8 cellular contexts compared by ENCODE assay signal in genomic region chr5:141757402-141757801, GRCh38.
A peak's percentile ranks its signal among the peaks of the same experiment; 100 is the strongest.
DNase-seq lines count a peak whose midpoint lies in the region; ATAC-seq, FAIRE-seq and TF ChIP-seq lines count a peak whose summit lies in the region.

No MANE protein-coding gene starts in this region.

- no peaks in the 10 kb centered on the region for H3K79me2 ChIP-seq in endothelial cell of umbilical vein (ENCODE audit: control insufficient read depth, insufficient read depth, low read length)
- no peaks in the 10 kb centered on the region for H3K79me2 ChIP-seq in osteoblast (ENCODE audit: insufficient read depth, low read length)

- no peaks in the 10 kb centered on the region for H3K9me3 Mint-ChIP-seq in CD8-positive, alpha-beta T cell

- peak; percentile 37 for FAIRE-seq in endothelial cell of umbilical vein (lab: Jason Lieb, UNC)

- dilution Hi-C loops in endothelial cell of umbilical vein (cut with MboI; ENCODE audit: extremely low pct_ligation_motif_present, low sequenced_read_pairs) = no loop called here

- peaks cover 8% of the 10 kb centered on the region for H3K4me1 Mint-ChIP-seq in CD8-positive, alpha-beta T cell (ENCODE audit: low read depth)

- H3K9me3 ChIP-seq in endothelial cell of umbilical vein (replicated peaks; ENCODE audit: control insufficient read depth, insufficient read depth, low read length) = no peaks in the 10 kb centered on the region
- no peaks in the 10 kb centered on the region for H3K9me3 ChIP-seq in osteoblast (ENCODE audit: low read depth, low read length)
- no peaks in the 10 kb centered on the region for H3K9me3 ChIP-seq in CD8-positive, alpha-beta T cell (ENCODE audit: low read length)

- no peak overlapping the region for H2AFZ ChIP-seq in endothelial cell of umbilical vein (ENCODE audit: low read depth, low read length)
- H2AFZ ChIP-seq in osteoblast (ENCODE audit: low read length) = no peak overlapping the region

- no peak overlapping the region for H3K27ac Mint-ChIP-seq in CD8-positive, alpha-beta T cell

- peaks cover 60% of the 10 kb centered on the region for H3K27me3 Mint-ChIP-seq in CD8-positive, alpha-beta T cell (ENCODE audit: low read depth)

- TF ChIP-seq POLR2A in endothelial cell of umbilical vein (IDR thresholded peaks at IDR 0.05; ENCODE audit: low read depth, low read length) (no peak), lower leg skin (IDR thresholded peaks at IDR 0.05) (no peak)

- WGBS in lower leg skin, 2 donors = 39 to 52% methylated on average over 6 of the region's 6 CpGs

- no peaks in the 10 kb centered on the region for H3K4me1 ChIP-seq in endothelial cell of umbilical vein (ENCODE audit: control insufficient read depth, extremely low read depth, insufficient read depth, low read length)
- H3K4me1 ChIP-seq in osteoblast (ENCODE audit: insufficient read depth, low read length) = no peaks in the 10 kb centered on the region
- no peaks in the 10 kb centered on the region for H3K4me1 ChIP-seq in CD8-positive, alpha-beta T cell (ENCODE audit: insufficient read depth, low read length)

- no peaks in the 10 kb centered on the region for H3K9me1 ChIP-seq in endothelial cell of umbilical vein (replicated peaks; ENCODE audit: control insufficient read depth, extremely low read depth, insufficient read depth, low read length)

- H3K36me3 Mint-ChIP-seq in CD8-positive, alpha-beta T cell = no peaks in the 10 kb centered on the region

- intact Hi-C loops in endothelial cell of umbilical vein (cut with micrococcal nuclease) = loop anchor here (1.0 to 2.0 kb wide), 5 partner anchors 55 to 203 kb away; no protein-coding TSS in a partner anchor
- intact Hi-C loops in CD8-positive, alpha-beta T cell (cut with DNase I, micrococcal nuclease) = no loop called here
- intact Hi-C loops in lower leg skin (cut with DNase I; ENCODE audit: low total_unique reads) = no loop called here

- no peaks in the 10 kb centered on the region for H4K20me1 ChIP-seq in endothelial cell of umbilical vein (replicated peaks; ENCODE audit: control insufficient read depth, extremely low read depth, insufficient read depth, low read length)
- H4K20me1 ChIP-seq in osteoblast (ENCODE audit: insufficient read depth, low read length) = no peaks in the 10 kb centered on the region

- H3K27me3 ChIP-seq in endothelial cell of umbilical vein (ENCODE audit: control insufficient read depth in 2 of 2, insufficient read depth in 2 of 2, low read length in 2 of 2) (peaks cover 23 to 36% of the 10 kb centered on the region in 2 experiments), osteoblast (ENCODE audit: insufficient read depth, low read length) (peaks cover 62% of the 10 kb centered on the region)
- H3K27me3 ChIP-seq in CD8-positive, alpha-beta T cell (ENCODE audit: insufficient read depth, low read length) = peaks cover 19% of the 10 kb centered on the region

- no peak overlapping the region for H3K4me3 Mint-ChIP-seq in CD8-positive, alpha-beta T cell

- H3K4me2 ChIP-seq in endothelial cell of umbilical vein (ENCODE audit: insufficient read depth, low read length) (no peak overlapping the region), osteoblast (ENCODE audit: insufficient read depth, low read length) (no peak overlapping the region)

- H3K4me3 ChIP-seq in endothelial cell of umbilical vein (replicated peaks in 1 of 3; ENCODE audit: insufficient read depth in 1 of 3, low read depth in 1 of 3, low read length in 3 of 3) (no peak overlapping the region), osteoblast (ENCODE audit: insufficient read depth, low read length) (no peak overlapping the region), lower leg skin (ENCODE audit: low read depth, poor library complexity, severe bottlenecking) (no peak overlapping the region)
- no peak overlapping the region for H3K4me3 ChIP-seq in CD8-positive, alpha-beta T cell (ENCODE audit: low read depth, low read length)

- no TSS peak for BruUV-seq in endothelial cell of umbilical vein (replicated peaks; lab: Mats Ljungman, UMichigan)

- POLR2A ChIA-PET in endothelial cell of umbilical vein (lab: Charles Lee) = interaction anchor here (1.0 kb wide), 1 partner anchor 121 kb away, joined by 5 read pairs; the partner anchor contains the start of gene PCDH1
- POLR2A ChIA-PET in CD8-positive, alpha-beta T cell (lab: Charles Lee) = no interaction called here

- H3K36me3 ChIP-seq in endothelial cell of umbilical vein (ENCODE audit: control insufficient read depth in 2 of 2, extremely low read depth in 1 of 2, insufficient read depth in 2 of 2, low read length in 2 of 2) (no peaks in the 10 kb centered on the region), osteoblast (ENCODE audit: insufficient read depth, low read length) (no peaks in the 10 kb centered on the region)
- H3K36me3 ChIP-seq in CD8-positive, alpha-beta T cell (ENCODE audit: insufficient read depth, low read length) = no peaks in the 10 kb centered on the region

- no peak overlapping the region for H3K9ac ChIP-seq in endothelial cell of umbilical vein (replicated peaks; ENCODE audit: extremely low read depth, insufficient read depth, low read length)

- no peak overlapping the region for H3K27ac ChIP-seq in endothelial cell of umbilical vein (ENCODE audit: insufficient read depth, low read depth, low read length)
- H3K27ac ChIP-seq in osteoblast (ENCODE audit: low read depth, low read length) = no peak overlapping the region
- no peak overlapping the region for H3K27ac ChIP-seq in CD8-positive, alpha-beta T cell (ENCODE audit: low read depth, low read length)

- DNase-seq in GM03348 (ENCODE audit: low spot score) (peak; percentile 79), NCI-H226 (peak; percentile 47), endothelial cell of umbilical vein (ENCODE audit: low read depth, low spot score) (peak; percentile 57), osteoblast (ENCODE audit: insufficient read length, low spot score, missing footprints) (peak; percentile 95), SHP77 (lab: John Stamatoyannopoulos, UW) (no peak), NCI-H1048 (lab: John Stamatoyannopoulos, UW) (no peak), lower leg skin (ENCODE audit: low spot score in 2 of 2) (no peak)
- DNase-seq in CD8-positive, alpha-beta T cell = no peak

- CTCF ChIA-PET in endothelial cell of umbilical vein (lab: Charles Lee) = interaction anchor here (0.5 to 6.8 kb wide), 54 partner anchors 9 to 231 kb away, joined by 3 to 217 read pairs (median 4); partner anchors contain the start of genes ARAP3, DELE1, FCHSD1 and PCDH1
- CTCF ChIA-PET in CD8-positive, alpha-beta T cell (lab: Charles Lee) = no interaction called here

- no peak for ATAC-seq in CD8-positive, alpha-beta T cell

- TF ChIP-seq CTCF in endothelial cell of umbilical vein (IDR thresholded peaks at IDR 0.05; ENCODE audit: extremely low read depth in 1 of 2, insufficient read depth in 1 of 2, low read depth in 1 of 2, low read length in 2 of 2) (peak; percentile 54 to 77), osteoblast (IDR thresholded peaks at IDR 0.05; ENCODE audit: extremely low read depth, low read depth, low read length) (peak; percentile 53), lower leg skin (IDR thresholded peaks at IDR 0.05) (no peak)
- TF ChIP-seq CTCF in CD8-positive, alpha-beta T cell (IDR thresholded peaks at IDR 0.05) = no peak

TF ChIP-seq in endothelial cell of umbilical vein, 7 proteins besides CTCF, POLR2A, EP300 and RAD21:
- TF ChIP-seq MAX (IDR thresholded peaks at IDR 0.05; ENCODE audit: insufficient read depth, insufficient read length) (no peak), EZH2 (IDR thresholded peaks at IDR 0.05; ENCODE audit: borderline replicate concordance, low read depth, low read length, severe bottlenecking) (no peak), MYC (IDR thresholded peaks at IDR 0.05; ENCODE audit: low read depth, low read length) (no peak), POLR2AphosphoS5 (IDR thresholded peaks at IDR 0.05; ENCODE audit: insufficient read depth, low read depth, low read length) (no peak)

Comparison
In these comparisons a context has a peak if more than half of its experiments do, and no peak if none do; other contexts are left out.
1. DNase-seq: peak in GM03348 (single experiment), NCI-H226 (single experiment), endothelial cell of umbilical vein (single experiment) and osteoblast (single experiment); none in SHP77 (0 of 2), NCI-H1048 (single experiment), CD8-positive, alpha-beta T cell (0 of 7) and lower leg skin (0 of 2).
2. CTCF ChIP-seq: peak in endothelial cell of umbilical vein (2 of 2) and osteoblast (single experiment); none in CD8-positive, alpha-beta T cell (single experiment) and lower leg skin (0 of 3).